1 cellular context compared by ENCODE assay signal in genomic region chr14:73744874-73745529, GRCh38.
TF ChIP-seq lines count a peak whose summit lies in the region.

No MANE protein-coding gene starts in this region.

TF ChIP-seq in HepG2, 621 proteins besides CTCF, POLR2A, EP300 and RAD21 (continued from another document):
- TF ChIP-seq ZNF280B (CRISPR knock-in tag; IDR thresholded peaks at IDR 0.05; ENCODE audit: borderline replicate concordance) (0 out of 2 replicates have a peak, but pooled peaks have one; percentile 21), AFF4 (CRISPR knock-in tag; IDR thresholded peaks at IDR 0.05) (no peak)
